11 cellular contexts compared by ENCODE assay signal in genomic region chr16:11350531-11351335, GRCh38. TPM values are rescaled to one million over a fixed set of nuclear protein-coding genes. Genes with fewer than 3 reads are reported as not detected.
DNase-seq lines count a peak whose midpoint lies in the region; TF ChIP-seq lines count a peak whose summit lies in the region.
"Had no signal": no experiment of that assay in that cellular context is flagged by ENCODE, and none has a peak within 500 bp of the region (broad histone marks: within the 10 kb centered on the region; RNA-seq: fewer than 3 reads in every experiment).

No MANE protein-coding gene starts in this region.

- peaks cover 5% of the 10 kb centered on the region; the same call in 1 of the 2 replicates for H3K27me3 Mint-ChIP-seq in HFFc6 (ENCODE audit: insufficient read depth)
- no peaks in the 10 kb centered on the region for H3K27me3 Mint-ChIP-seq in brain
- H3K27me3 Mint-ChIP-seq in type B pancreatic cell = no peaks in the 10 kb centered on the region

- H3K4me3 Mint-ChIP-seq in HFFc6 = peak overlapping the region; percentile 84
- peak overlapping the region in 3 of 5 experiments; percentile 0 to 25 (median 18) for H3K4me3 Mint-ChIP-seq in brain
- peak overlapping the region; percentile 72 for H3K4me3 Mint-ChIP-seq in type B pancreatic cell

- 79 to 100% methylated on average over 5 to 10 of the region's 13 CpGs for WGBS in mesodermal cell (ENCODE audit: insufficient coverage in 2 of 2), 2 experiments

- H3K36me3 Mint-ChIP-seq in HFFc6 (ENCODE audit: low read depth) = peaks cover 13% of the 10 kb centered on the region
- H3K36me3 Mint-ChIP-seq in brain = no peaks in the 10 kb centered on the region
- peaks cover 18% of the 10 kb centered on the region for H3K36me3 Mint-ChIP-seq in type B pancreatic cell

- H3K9me3 Mint-ChIP-seq in HFFc6 (no peaks in the 10 kb centered on the region), brain (peaks cover 0 to 2% (median 0%) of the 10 kb centered on the region in 5 experiments), type B pancreatic cell (no peaks in the 10 kb centered on the region)

- H3K4me3 ChIP-seq in mesodermal cell (ENCODE audit: extremely low read depth, insufficient read depth, low read length, poor library complexity, severe bottlenecking) = no peak overlapping the region
- H3K4me3 ChIP-seq: dorsolateral prefrontal cortex had no signal

- H3K4me1 Mint-ChIP-seq in HFFc6 (ENCODE audit: low read depth) = peaks cover 66% of the 10 kb centered on the region
- peaks cover 59% of the 10 kb centered on the region for H3K4me1 Mint-ChIP-seq in brain
- peaks cover 43% of the 10 kb centered on the region for H3K4me1 Mint-ChIP-seq in type B pancreatic cell (ENCODE audit: unreplicated experiment)

- peak; percentile 80 for DNase-seq in HFFc6
- DNase-seq in type B pancreatic cell (ENCODE audit: extremely low spot score, unreplicated experiment) = no peak
- no peak for DNase-seq in activated naive CD4-positive, alpha-beta T cell (lab: John Stamatoyannopoulos, UW)
- DNase-seq in NK-92 treated with Interleukin-12 subunit alpha and Interleukin-12 subunit beta, amount 100 ng/mL, for 24 hours (lab: John Stamatoyannopoulos, UW) = no peak
- DNase-seq in NCI-H1048 (lab: John Stamatoyannopoulos, UW) = no peak
- DNase-seq: activated naive CD4-positive, alpha-beta T cell treated with Interleukin-2 at 50 U/mL for 16 hours; stimulated activated CD4-positive, alpha-beta T cell treated with anti-CD3 and anti-CD28 coated beads, Interleukin-4, amount 100 ng/mL, for 1 hour had no signal

- H3K4me1 ChIP-seq in mesodermal cell (ENCODE audit: control insufficient read depth, insufficient read depth, low read length, poor library complexity, severe bottlenecking) = peaks cover 54% of the 10 kb centered on the region

- H3K27ac ChIP-seq in mesodermal cell (ENCODE audit: low read depth, low read length, severe bottlenecking) = peak overlapping the region; percentile 73
- H3K27ac ChIP-seq: KMS-11 had no signal

- H3K27ac Mint-ChIP-seq in HFFc6 (peak overlapping the region; percentile 96), brain (peak overlapping the region in 4 of 5 experiments; percentile 27 to 88 (median 76)), type B pancreatic cell (peak overlapping the region; percentile 92)

- H3K36me3 ChIP-seq in mesodermal cell (ENCODE audit: control insufficient read depth, insufficient read depth, low read length) = peaks cover 14% of the 10 kb centered on the region

- peaks cover 3% of the 10 kb centered on the region for H3K9me3 ChIP-seq in mesodermal cell (ENCODE audit: control insufficient read depth, low read length)

- no peak; the same call in 1 of the 2 replicates for TF ChIP-seq CTCF in HFFc6 (IDR thresholded peaks at IDR 0.05)
- TF ChIP-seq CTCF in brain (conservative IDR thresholded peaks at IDR 0.05) = no peak
- TF ChIP-seq CTCF in type B pancreatic cell (conservative IDR thresholded peaks at IDR 0.05) = no peak

RNA-seq across cellular contexts. Expression of gene RMI2, which starts 5.5 kb away (rescaled TPM):
- 10 to 100 TPM in 5 of 6 experiments, 1 to 10 TPM in 1; 7.3 to 16.2 (median 14.2) TPM for total RNA-seq in HFFc6 (2021; fragmentation: NEBNext Ultra II Directional; extraction: Animal tissue kit (Norgen Biotek cat#: 25700))
- polyA plus RNA-seq in brain (ENCODE audit: insufficient read depth, low read depth, low replicate concordance) = 43.1 TPM
- 30.7 TPM for polyA plus RNA-seq in mesodermal cell (2013, experiment 1 of 2)
- 32.0 TPM for polyA plus RNA-seq in mesodermal cell (2013, experiment 2 of 2)
- total RNA-seq in type B pancreatic cell (ENCODE audit: low replicate concordance) = 30.0 and 41.3 TPM in 2 replicates

Comparison
In these comparisons a context has a peak if more than half of its experiments do, and no peak if none do; other contexts are left out.
1. H3K4me3 Mint-ChIP-seq: peak in every context shown above with its lines; median percentile 84 in HFFc6; 72 in type B pancreatic cell; 18 in brain.